Comparison of ENCODE assay signal across 6 cellular contexts in the genomic region with DNA sequence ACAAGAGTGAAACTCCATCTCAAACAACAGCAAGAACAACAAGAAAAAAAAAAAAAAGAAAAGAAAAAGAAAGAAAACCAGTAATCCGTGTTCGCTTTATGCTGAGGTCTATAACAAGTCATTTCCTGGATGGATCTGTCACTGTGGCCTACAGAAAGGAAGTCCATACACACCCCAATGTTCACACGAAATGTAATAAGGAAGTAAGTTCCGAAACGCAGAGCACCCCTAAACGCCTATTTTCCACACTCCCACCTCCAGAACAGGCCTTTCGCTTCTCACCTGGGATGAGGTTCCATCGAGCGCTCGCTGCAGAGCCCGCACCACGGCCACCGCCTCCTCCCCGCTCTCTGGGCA. TPM values are rescaled to one million over a fixed set of nuclear protein-coding genes. Genes with fewer than 3 reads are reported as not detected.
DNase-seq lines count a peak whose midpoint lies in the region; ATAC-seq and TF ChIP-seq lines count a peak whose summit lies in the region.

No MANE protein-coding gene starts in this region.

- H3K23ac ChIP-seq in H9 (ENCODE audit: insufficient read length, low read depth, low read length), result no peak overlapping the region

- ATAC-seq in aorta (ENCODE audit: low FRiP score), result no peak
- no peak for ATAC-seq in GM19452 (IDR thresholded peaks at IDR 0.05; ENCODE audit: unreplicated experiment)

- no peak overlapping the region for H3K18ac ChIP-seq in H9 (ENCODE audit: insufficient read length, low read depth, low read length)

- H4K5ac ChIP-seq in H9 (ENCODE audit: insufficient read length, low read depth, low read length), result no peak overlapping the region

- H3K79me2 ChIP-seq in H9 (ENCODE audit: insufficient read depth, low read length), result peaks cover 17% of the 10 kb centered on the region

- no peak for DNase-seq in H9
- no peak for DNase-seq in SJSA1 (ENCODE audit: low read depth in 1 of 2, low spot score in 2 of 2)
- DNase-seq in iPS DF 6.9 (ENCODE audit: low read depth, low spot score), result no peak
- no peak for DNase-seq in aorta
- no peak for DNase-seq in NCI-H2107 (lab: John Stamatoyannopoulos, UW)

- H3K36me3 Mint-ChIP-seq in H9 (ENCODE audit: insufficient read depth in 1 of 3, low read depth in 3 of 3), result peaks cover 34 to 41% (median 37%) of the 10 kb centered on the region in 3 experiments

- no peak overlapping the region for H4K91ac ChIP-seq in H9 (ENCODE audit: insufficient read length, low read depth, low read length)

- H3K4me1 Mint-ChIP-seq in H9, result peaks cover 14 to 21% of the 10 kb centered on the region in 2 experiments

- no CpG with 5 or more reads among the region's 14 CpGs for WGBS in H9 (ENCODE audit: extremely low coverage, insufficient read length, low lambda C conversion rate)
- WGBS in iPS DF 6.9 (ENCODE audit: insufficient coverage, insufficient read length), result no CpG with 5 or more reads among the region's 14 CpGs
- 0 to 1% methylated on average over 14 of the region's 14 CpGs for WGBS in aorta, 2 donors

- peaks cover 8 to 14% of the 10 kb centered on the region in 2 experiments for H3K9me3 Mint-ChIP-seq in H9

- no peak overlapping the region for H2AK5ac ChIP-seq in H9 (ENCODE audit: insufficient read length, low read length)

- H3K9me3 ChIP-seq in H9 (ENCODE audit: control insufficient read depth, low read depth, low read length), result peaks cover 3% of the 10 kb centered on the region
- H3K9me3 ChIP-seq in SJSA1 (replicated peaks), result peaks cover 3% of the 10 kb centered on the region
- no peaks in the 10 kb centered on the region for H3K9me3 ChIP-seq in iPS DF 6.9 (ENCODE audit: control insufficient read depth, insufficient read depth, low read length)
- H3K9me3 ChIP-seq in aorta (ENCODE audit: control insufficient read depth, low read length), result peaks cover under 1% of the 10 kb centered on the region

- H3K4me1 ChIP-seq in H9 (ENCODE audit: insufficient read depth, low read length) (peaks cover 4% of the 10 kb centered on the region; the same call in 1 of the 2 replicates), SJSA1 (replicated peaks) (peaks cover 16% of the 10 kb centered on the region), iPS DF 6.9 (ENCODE audit: control insufficient read depth, insufficient read depth, low read length) (peaks cover 2% of the 10 kb centered on the region; the same call in 1 of the 2 replicates), aorta (ENCODE audit: control insufficient read depth in 1 of 2, insufficient read depth in 2 of 2, low read length in 2 of 2) (no peaks in the 10 kb centered on the region)

- no peaks in the 10 kb centered on the region for H3K79me1 ChIP-seq in H9 (ENCODE audit: insufficient read depth, low read depth, low read length, poor library complexity, severe bottlenecking)

- H2BK12ac ChIP-seq in H9 (ENCODE audit: insufficient read length, low read depth, low read length), result no peak overlapping the region

- no peak for TF ChIP-seq CTCF in H9 (conservative IDR thresholded peaks at IDR 0.05)

- H3K36me3 ChIP-seq in SJSA1 (peaks cover 55% of the 10 kb centered on the region), iPS DF 6.9 (ENCODE audit: control insufficient read depth, insufficient read depth, low read length) (peaks cover 5% of the 10 kb centered on the region), aorta (ENCODE audit: control insufficient read depth in 1 of 2, insufficient read depth in 2 of 2, low read length in 1 of 2) (peaks cover 0 to 3% of the 10 kb centered on the region in 2 donors)

- H3K4me3 Mint-ChIP-seq in H9, result peak overlapping the region; percentile 98

- peak overlapping the region; percentile 100; a peak in 6 of 7 replicates for H3K27ac Mint-ChIP-seq in H9

- H3K27me3 Mint-ChIP-seq in H9 (ENCODE audit: low read depth), result no peaks in the 10 kb centered on the region

- no peak overlapping the region for H3K56ac ChIP-seq in H9 (ENCODE audit: insufficient read length, low read depth, low read length)

- peak overlapping the region; percentile 98 for H3K4me2 ChIP-seq in H9 (ENCODE audit: insufficient read depth, insufficient read length, low read length)

- H3K9ac ChIP-seq in H9 (ENCODE audit: extremely low read depth, insufficient read length, low read length), result peak overlapping the region; percentile 89

- no peak overlapping the region for H2BK120ac ChIP-seq in H9 (ENCODE audit: low read depth, low read length, poor library complexity, severe bottlenecking)

- H3K4ac ChIP-seq in H9 (ENCODE audit: low read depth, low read length), result no peak overlapping the region

- H3K27me3 ChIP-seq in H9 (ENCODE audit: insufficient read depth, low read length) (no peaks in the 10 kb centered on the region), SJSA1 (replicated peaks) (no peaks in the 10 kb centered on the region), iPS DF 6.9 (ENCODE audit: control insufficient read depth, insufficient read depth, low read length) (no peaks in the 10 kb centered on the region), aorta (ENCODE audit: control insufficient read depth in 1 of 2, insufficient read depth in 2 of 2, low read length in 1 of 2) (no peaks in the 10 kb centered on the region)

- H3K4me3 ChIP-seq in SJSA1, result peak overlapping the region; percentile 60
- H3K4me3 ChIP-seq in iPS DF 6.9 (ENCODE audit: low read length), result peak overlapping the region; percentile 93
- H3K4me3 ChIP-seq in aorta (ENCODE audit: low read length in 2 of 2), result peak overlapping the region; percentile 76 to 91

- H2BK5ac ChIP-seq in H9 (ENCODE audit: insufficient read length, low read length), result no peak overlapping the region

- no peak overlapping the region for H3T11ph ChIP-seq in H9 (ENCODE audit: low read length)

- H2AFZ ChIP-seq in H9 (ENCODE audit: low read length), result no peak overlapping the region

- H4K20me1 ChIP-seq in H9 (ENCODE audit: control insufficient read depth, insufficient read depth, insufficient read length), result no peaks in the 10 kb centered on the region

- intact Hi-C loops in aorta (cut with DNase I), result no loop called here

- peak overlapping the region; percentile 62; the same call in 1 of the 2 replicates for H3K14ac ChIP-seq in H9 (ENCODE audit: insufficient read depth, low read length)

- H3K27ac ChIP-seq in H9 (ENCODE audit: insufficient read length, low read depth, low read length) (peak overlapping the region; percentile 75), SJSA1 (peak overlapping the region; percentile 58), iPS DF 6.9 (ENCODE audit: low read length) (no peak overlapping the region), aorta (ENCODE audit: low read depth in 1 of 2, low read length in 2 of 2) (peak overlapping the region in 1 of 2 donors; percentile 83)

- no peak overlapping the region for H2BK15ac ChIP-seq in H9 (ENCODE audit: low read depth, low read length)

- peaks cover 12% of the 10 kb centered on the region for H3K23me2 ChIP-seq in H9 (ENCODE audit: insufficient read length, low read depth, low read length, poor library complexity, severe bottlenecking)

- no peak overlapping the region for H2BK20ac ChIP-seq in H9 (ENCODE audit: low read depth, low read length, poor library complexity, severe bottlenecking)

- no peak overlapping the region for H4K8ac ChIP-seq in H9 (replicated peaks; ENCODE audit: insufficient read length, low read depth, low read length)

RNA-seq across cellular contexts. Expression of a gene that starts 0.7 kb away (rescaled TPM):
- total RNA-seq in H9 (2021) (24.2 and 24.7 TPM in 2 replicates), aorta (10 to 100 TPM; 29.1 to 32.1 TPM)
- total RNA-seq in SJSA1 (2014; rRNA removed; shearing (Covaris generic)), result 16.3 and 24.0 TPM in 2 replicates
- 10 to 100 TPM; 14.9 to 32.3 TPM for polyA plus RNA-seq in aorta

RNA-seq across cellular contexts. Expression of a gene that starts 5.1 kb away (rescaled TPM):
- total RNA-seq in H9 (2021) (16.6 and 17.3 TPM in 2 replicates), aorta (1 to 10 TPM; 7.8 to 8.9 TPM)
- 10.2 and 16.1 TPM in 2 replicates for total RNA-seq in SJSA1 (2014; rRNA removed; shearing (Covaris generic))
- polyA plus RNA-seq in aorta, result 1 to 10 TPM; 2.1 to 4.1 TPM

RNA-seq across cellular contexts. Expression of a gene that starts 26.6 kb away (rescaled TPM):
- total RNA-seq in H9 (2021), result 14.0 and 15.1 TPM in 2 replicates
- 3.1 and 11.4 TPM in 2 replicates for total RNA-seq in SJSA1 (2014; rRNA removed; shearing (Covaris generic))
- 10 to 100 TPM; 10.5 to 18.2 TPM for total RNA-seq in aorta
- polyA plus RNA-seq in aorta, result 10 to 100 TPM in 1 of 2 donors, 1 to 10 TPM in 1; 3.6 to 14.7 TPM

RNA-seq across cellular contexts. Expression of a gene that starts 33.4 kb away (rescaled TPM):
- 504 and 516 TPM in 2 replicates for total RNA-seq in H9 (2021)
- 650 and 1,516 TPM in 2 replicates for total RNA-seq in SJSA1 (2014; rRNA removed; shearing (Covaris generic))
- 100 to 1,000 TPM; 118 to 128 TPM for total RNA-seq in aorta
- polyA plus RNA-seq in aorta, result 100 to 1,000 TPM; 457 to 973 TPM

RNA-seq across cellular contexts. Expression of a gene that starts 52.6 kb away (rescaled TPM):
- total RNA-seq in H9 (2021) (7.8 and 8.7 TPM in 2 replicates), aorta (1 to 10 TPM; 3.0 to 5.9 TPM)
- total RNA-seq in SJSA1 (2014; rRNA removed; shearing (Covaris generic)), result 6.8 and 7.9 TPM in 2 replicates
- polyA plus RNA-seq in aorta, result 1 to 10 TPM; 2.3 to 3.2 TPM
